9 cellular contexts compared by ENCODE assay signal in genomic region chr5:154753792-154754191, GRCh38. TPM values are rescaled to one million over a fixed set of nuclear protein-coding genes. Genes with fewer than 3 reads are reported as not detected.
DNase-seq lines count a peak whose midpoint lies in the region; ATAC-seq, FAIRE-seq and TF ChIP-seq lines count a peak whose summit lies in the region.
"Had no signal": no experiment of that assay in that cellular context is flagged by ENCODE, and none has a peak within 500 bp of the region (broad histone marks: within the 10 kb centered on the region; RNA-seq: fewer than 3 reads in every experiment).

No MANE protein-coding gene starts in this region.

- peaks cover 12 to 14% of the 10 kb centered on the region in 2 donors for H3K36me3 Mint-ChIP-seq in activated naive CD4-positive, alpha-beta T cell treated with anti-CD3 and anti-CD28 coated beads, Interleukin-2, amount 50 U/mL, for 72 hours

- no peak for TF ChIP-seq EP300 in A549 (IDR thresholded peaks at IDR 0.05)

- peak overlapping the region; percentile 96 to 98 for H3K27ac Mint-ChIP-seq in activated naive CD4-positive, alpha-beta T cell treated with anti-CD3 and anti-CD28 coated beads, Interleukin-2, amount 50 U/mL, for 72 hours

- TF ChIP-seq CTCF in A549 (IDR thresholded peaks at IDR 0.05), result no peak
- no peak for TF ChIP-seq CTCF in cardiac muscle cell (IDR thresholded peaks at IDR 0.05; ENCODE audit: low read depth, low read length)

- no peaks in the 10 kb centered on the region for H3K9me3 ChIP-seq in A549
- H3K9me3 ChIP-seq in cardiac muscle cell (ENCODE audit: low read depth), result no peaks in the 10 kb centered on the region
- H3K9me3 ChIP-seq: neutrophil had no signal

- POLR2A ChIA-PET in A549 (lab: Yijun Ruan, JAX), result interaction anchor here (1.3 to 1.4 kb wide), 2 partner anchors 103 to 105 kb away, joined by 3 to 4 read pairs; partner anchors contain the start of gene CNOT8

- H3K4me3 ChIP-seq in A549 (peak overlapping the region; percentile 69; the same call in 2 of the 3 replicates), cardiac muscle cell (no peak overlapping the region)

- peak overlapping the region; percentile 99 to 100; a peak in 5 of 6 replicates for H3K27ac ChIP-seq in A549
- H3K27ac ChIP-seq in cardiac muscle cell, result peak overlapping the region; percentile 95

- no peak for ATAC-seq in A549
- no peak for ATAC-seq in activated naive CD4-positive, alpha-beta T cell treated with anti-CD3 and anti-CD28 coated beads, Interleukin-2, amount 50 U/mL, for 72 hours
- ATAC-seq in HG03442 (IDR thresholded peaks at IDR 0.05; ENCODE audit: unreplicated experiment), result no peak
- ATAC-seq in HG03095 (IDR thresholded peaks at IDR 0.05; ENCODE audit: unreplicated experiment), result no peak

- CTCF ChIA-PET in A549 (lab: Yijun Ruan, JAX), result interaction anchor here (1.0 kb wide), 1 partner anchor 72 kb away, joined by 3 read pairs; no protein-coding TSS in a partner anchor

- H3K27me3 ChIP-seq in cardiac muscle cell, result no peaks in the 10 kb centered on the region
- H3K27me3 ChIP-seq: neutrophil had no signal

- H3K36me3 ChIP-seq in cardiac muscle cell, result no peaks in the 10 kb centered on the region
- H3K36me3 ChIP-seq: neutrophil had no signal

- peak overlapping the region; percentile 91 for H3K4me2 ChIP-seq in A549

- no peak for TF ChIP-seq RAD21 in A549 (conservative IDR thresholded peaks at IDR 0.05 in 1 of 2, IDR thresholded peaks at IDR 0.05 in 1 of 2)

- H3K4me1 ChIP-seq in A549, result peaks cover 19% of the 10 kb centered on the region
- H3K4me1 ChIP-seq in cardiac muscle cell (ENCODE audit: low read depth), result peaks cover 32% of the 10 kb centered on the region

- 91% methylated on average over 5 of the region's 5 CpGs for WGBS in A549 (ENCODE audit: missing lambda C conversion rate)

- no peaks in the 10 kb centered on the region for H3K9me3 Mint-ChIP-seq in activated naive CD4-positive, alpha-beta T cell treated with anti-CD3 and anti-CD28 coated beads, Interleukin-2, amount 50 U/mL, for 72 hours

- no peak for TF ChIP-seq POLR2A in A549 (IDR thresholded peaks at IDR 0.05; ENCODE audit: low read length)

- no peak for FAIRE-seq in A549 (lab: Jason Lieb, UNC)

- peak in 1 of 2 experiments; percentile 22 for DNase-seq in A549 (ENCODE audit: low read depth in 1 of 2, low spot score in 1 of 2)
- DNase-seq in GOT3 (lab: John Stamatoyannopoulos, UW), result peak; percentile 35
- no peak for DNase-seq in activated naive CD4-positive, alpha-beta T cell treated with anti-CD3 and anti-CD28 coated beads, Interleukin-2, amount 50 U/mL, for 72 hours (ENCODE audit: low spot score in 2 of 2)
- DNase-seq in cardiac muscle cell (ENCODE audit: low read depth in 1 of 2, low spot score in 1 of 2), result peak; percentile 48 to 96
- peak; percentile 80 for DNase-seq in renal cortical epithelial cell (ENCODE audit: low read depth)
- DNase-seq in NAMALWA (ENCODE audit: low spot score), result no peak

TF ChIP-seq in A549, 52 proteins besides CTCF, POLR2A, EP300 and RAD21:
- TF ChIP-seq REST (IDR thresholded peaks at IDR 0.05), result no peak
- TF ChIP-seq, protein P1, sequence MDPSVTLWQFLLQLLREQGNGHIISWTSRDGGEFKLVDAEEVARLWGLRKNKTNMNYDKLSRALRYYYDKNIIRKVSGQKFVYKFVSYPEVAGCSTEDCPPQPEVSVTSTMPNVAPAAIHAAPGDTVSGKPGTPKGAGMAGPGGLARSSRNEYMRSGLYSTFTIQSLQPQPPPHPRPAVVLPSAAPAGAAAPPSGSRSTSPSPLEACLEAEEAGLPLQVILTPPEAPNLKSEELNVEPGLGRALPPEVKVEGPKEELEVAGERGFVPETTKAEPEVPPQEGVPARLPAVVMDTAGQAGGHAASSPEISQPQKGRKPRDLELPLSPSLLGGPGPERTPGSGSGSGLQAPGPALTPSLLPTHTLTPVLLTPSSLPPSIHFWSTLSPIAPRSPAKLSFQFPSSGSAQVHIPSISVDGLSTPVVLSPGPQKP (IDR thresholded peaks at IDR 0.05; ENCODE audit: low read depth, low read length), result no peak
- no peak for TF ChIP-seq CHD2 (IDR thresholded peaks at IDR 0.05; ENCODE audit: low read length, partially characterized antibody)
- TF ChIP-seq MAFK (IDR thresholded peaks at IDR 0.05; ENCODE audit: partially characterized antibody), result no peak
- TF ChIP-seq HOXB5 (CRISPR knock-in tag; IDR thresholded peaks at IDR 0.05), result no peak
- TF ChIP-seq KDM5A (IDR thresholded peaks at IDR 0.05), result no peak
- TF ChIP-seq RCOR1 (IDR thresholded peaks at IDR 0.05; ENCODE audit: low read depth, low read length), result no peak
- no peak for TF ChIP-seq MYC (IDR thresholded peaks at IDR 0.05; ENCODE audit: borderline replicate concordance, low read length)
- TF ChIP-seq, protein P2, sequence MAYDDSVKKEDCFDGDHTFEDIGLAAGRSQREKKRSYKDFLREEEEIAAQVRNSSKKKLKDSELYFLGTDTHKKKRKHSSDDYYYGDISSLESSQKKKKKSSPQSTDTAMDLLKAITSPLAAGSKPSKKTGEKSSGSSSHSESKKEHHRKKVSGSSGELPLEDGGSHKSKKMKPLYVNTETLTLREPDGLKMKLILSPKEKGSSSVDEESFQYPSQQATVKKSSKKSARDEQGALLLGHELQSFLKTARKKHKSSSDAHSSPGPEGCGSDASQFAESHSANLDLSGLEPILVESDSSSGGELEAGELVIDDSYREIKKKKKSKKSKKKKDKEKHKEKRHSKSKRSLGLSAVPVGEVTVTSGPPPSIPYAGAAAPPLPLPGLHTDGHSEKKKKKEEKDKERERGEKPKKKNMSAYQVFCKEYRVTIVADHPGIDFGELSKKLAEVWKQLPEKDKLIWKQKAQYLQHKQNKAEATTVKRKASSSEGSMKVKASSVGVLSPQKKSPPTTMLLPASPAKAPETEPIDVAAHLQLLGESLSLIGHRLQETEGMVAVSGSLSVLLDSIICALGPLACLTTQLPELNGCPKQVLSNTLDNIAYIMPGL (CRISPR knock-in tag; IDR thresholded peaks at IDR 0.05; ENCODE audit: borderline replicate concordance), result no peak
- TF ChIP-seq EHF (CRISPR knock-in tag; IDR thresholded peaks at IDR 0.05), result no peak
- TF ChIP-seq, protein P3, sequence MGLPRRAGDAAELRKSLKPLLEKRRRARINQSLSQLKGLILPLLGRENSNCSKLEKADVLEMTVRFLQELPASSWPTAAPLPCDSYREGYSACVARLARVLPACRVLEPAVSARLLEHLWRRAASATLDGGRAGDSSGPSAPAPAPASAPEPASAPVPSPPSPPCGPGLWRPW (IDR thresholded peaks at IDR 0.05), result no peak
- TF ChIP-seq ZC3H11A (IDR thresholded peaks at IDR 0.05), result no peak
- TF ChIP-seq NPAS2 (CRISPR knock-in tag; IDR thresholded peaks at IDR 0.05; ENCODE audit: borderline replicate concordance), result no peak
- no peak for TF ChIP-seq GATA3 (IDR thresholded peaks at IDR 0.05; ENCODE audit: borderline replicate concordance)

RNA-seq across cellular contexts. Expression of gene LARP1, which starts 1.4 kb away (rescaled TPM):
- 87.0 and 136 TPM in 2 replicates for polyA plus RNA-seq in A549 (2011; rRNA removed)
- polyA plus RNA-seq in A549 (2012; cell fraction: cytosol; rRNA removed), result 86.6 and 101 TPM in 2 replicates
- 131 and 145 TPM in 2 replicates for polyA plus RNA-seq in A549 (2012; cell fraction: nucleus; rRNA removed)
- polyA plus RNA-seq in A549 (2017; fragmentation: RNase III; extraction: RNeasy Plus Mini Kit Qiagen cat#74134 plus additional on column Dnase treatment), result 104 to 117 TPM (median 112 TPM) in 3 replicates
- polyA minus RNA-seq in A549 (2011; rRNA and poly(A)+ RNA removed), result 148 and 168 TPM in 2 replicates
- total RNA-seq in activated naive CD4-positive, alpha-beta T cell treated with anti-CD3 and anti-CD28 coated beads, Interleukin-2, amount 50 U/mL, for 72 hours, result 100 to 1,000 TPM; 172 to 231 TPM
- 70.6 and 97.8 TPM in 2 replicates for total RNA-seq in cardiac muscle cell
- polyA plus RNA-seq in cardiac muscle cell, result 40.7 and 57.6 TPM in 2 replicates
- 33.2 and 96.5 TPM in 2 replicates for total RNA-seq in renal cortical epithelial cell

Comparison
In these comparisons a context has a peak if more than half of its experiments do, and no peak if none do; other contexts are left out.
1. DNase-seq: peak in GOT3 (single experiment), cardiac muscle cell (2 of 2) and renal cortical epithelial cell (single experiment); none in activated naive CD4-positive, alpha-beta T cell treated with anti-CD3 and anti-CD28 coated beads, Interleukin-2, amount 50 U/mL, for 72 hours (0 of 2) and NAMALWA (single experiment).